Comparison of ENCODE assay signal across 41 cellular contexts in the genomic region with DNA sequence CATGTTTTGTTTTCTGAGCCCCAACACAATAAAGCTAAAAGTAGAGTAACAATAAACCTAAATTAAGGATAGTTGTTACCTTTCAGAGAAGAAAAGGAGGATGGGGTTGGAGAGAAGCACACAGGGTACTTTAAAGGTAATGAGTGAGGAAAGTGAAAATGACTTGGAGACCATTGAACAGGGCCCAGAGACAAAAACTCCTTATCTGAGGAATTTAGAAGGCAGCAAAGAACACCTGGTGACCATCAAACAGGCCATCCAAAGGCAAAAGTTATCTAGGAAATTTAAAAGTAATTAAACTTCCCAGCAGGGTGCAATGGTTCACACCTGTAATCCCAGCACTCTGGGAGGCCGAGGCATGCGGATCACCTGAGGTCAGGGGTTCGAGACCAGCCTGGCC.
"Had no signal": no experiment of that assay in that cellular context is flagged by ENCODE, and none has a peak within 500 bp of the region (broad histone marks: within the 10 kb centered on the region; RNA-seq: fewer than 3 reads in every experiment).

No MANE protein-coding gene starts in this region.

- H3K4me1 ChIP-seq: ascending aorta, body of pancreas, breast epithelium had no signal

- DNase-seq: activated effector memory CD4-positive, alpha-beta T cell treated with anti-CD3 and anti-CD28 coated beads, Interleukin-2, amount 50 U/mL, for 16 hours; activated effector memory CD4-positive, alpha-beta T cell treated with Interleukin-2 at 50 U/mL for 16 hours; activated gamma-delta T cell; activated gamma-delta T cell treated with Interleukin-2 at 50 U/mL for 16 hours; activated naive CD4-positive, alpha-beta T cell; activated naive CD4-positive, alpha-beta T cell treated with anti-CD3 and anti-CD28 coated beads for 36 hours; activated naive CD4-positive, alpha-beta T cell treated with anti-CD3 and anti-CD28 coated beads, Interleukin-2, amount 10 ng/mL, durations not matched to agents 7 days and 5 days; activated naive CD4-positive, alpha-beta T cell treated with anti-CD3 and anti-CD28 coated beads, Interleukin-2, amount 50 U/mL, for 16 hours; activated naive CD4-positive, alpha-beta T cell treated with Interleukin-2 at 50 U/mL for 16 hours; activated naive CD8-positive, alpha-beta T cell treated with anti-CD3 and anti-CD28 coated beads for 36 hours; activated naive CD8-positive, alpha-beta T cell treated with anti-CD3 and anti-CD28 coated beads, Interleukin-2, amount 10 ng/mL, durations not matched to agents 7 days and 5 days; activated naive CD8-positive, alpha-beta T cell treated with anti-CD3 and anti-CD28 coated beads, Interleukin-2, amount 50 U/mL, for 24 hours; activated T-cell treated with anti-CD3 and anti-CD28 coated beads for 4 hours; activated T-cell treated with anti-CD3 and anti-CD28 coated beads, Interleukin-2, amount 50 U/mL, for 1 hour; activated T-cell treated with anti-CD3 and anti-CD28 coated beads, Interleukin-2, amount 50 U/mL, for 24 hours; activated T-cell treated with anti-CD3 and anti-CD28 coated beads, Interleukin-2, amount 50 U/mL, for 4 hours; activated T-cell treated with anti-CD3 and anti-CD28 coated beads, Interleukin-2, amount 50 U/mL, for 48 hours; activated T-cell treated with anti-CD3 and anti-CD28 coated beads, Interleukin-2, amount 50 U/mL, for 72 hours; amniotic stem cell; amygdala; anterior cingulate cortex; aorta; body of pancreas; brain microvascular endothelial cell; caudate nucleus; central memory CD4-positive, alpha-beta T cell; cerebellar nuclear complex had no signal

- H3K4me3 Mint-ChIP-seq: activated naive CD4-positive, alpha-beta T cell treated with anti-CD3 and anti-CD28 coated beads for 36 hours; activated naive CD4-positive, alpha-beta T cell treated with anti-CD3 and anti-CD28 coated beads, Interleukin-2, amount 10 ng/mL, durations not matched to agents 7 days and 5 days; activated naive CD4-positive, alpha-beta T cell treated with anti-CD3 and anti-CD28 coated beads, Interleukin-2, amount 50 U/mL, for 24 hours; activated naive CD8-positive, alpha-beta T cell; activated naive CD8-positive, alpha-beta T cell treated with anti-CD3 and anti-CD28 coated beads for 36 hours; activated naive CD8-positive, alpha-beta T cell treated with anti-CD3 and anti-CD28 coated beads, Interleukin-2, amount 10 ng/mL, durations not matched to agents 7 days and 5 days; activated naive CD8-positive, alpha-beta T cell treated with anti-CD3 and anti-CD28 coated beads, Interleukin-2, amount 50 U/mL, for 24 hours; activated T-cell treated with anti-CD3 and anti-CD28 coated beads, Interleukin-2, amount 50 U/mL, for 24 hours; activated T-cell treated with anti-CD3 and anti-CD28 coated beads, Interleukin-2, amount 50 U/mL, for 4 hours; activated T-cell treated with anti-CD3 and anti-CD28 coated beads, Interleukin-2, amount 50 U/mL, for 72 hours; activated T-helper 1 cell treated with anti-CD3 and anti-CD28 coated beads, Interleukin-12 subunit alpha, Interleukin-12 subunit beta, Interleukin-2, Interleukin-4 antibody, amounts not matched to agents 30 ng/mL and 10 ng/mL and 1 ng/mL, durations not matched to agents 14 hours and 24 hours and 36 hours; activated T-helper 17 cell treated with anti-CD3 and anti-CD28 coated beads, Interleukin-2, amount 50 U/mL, for 72 hours; brain; central memory CD8-positive, alpha-beta T cell had no signal

- H3K27ac ChIP-seq: adrenal gland, ascending aorta, body of pancreas, brain microvascular endothelial cell, breast epithelium, cardiac muscle cell had no signal

- H3K4me3 ChIP-seq: adrenal gland, ascending aorta, body of pancreas, breast epithelium, cardiac muscle cell had no signal

- H3K9me3 Mint-ChIP-seq: central memory CD8-positive, alpha-beta T cell had no signal

- H3K36me3 ChIP-seq: adrenal gland, ascending aorta, brain microvascular endothelial cell, breast epithelium, cardiac muscle cell had no signal

- H3K9me3 ChIP-seq: adrenal gland, body of pancreas had no signal

- FAIRE-seq: astrocyte, bronchial epithelial cell had no signal

- H3K36me3 Mint-ChIP-seq: activated naive CD4-positive, alpha-beta T cell treated with anti-CD3 and anti-CD28 coated beads, Interleukin-2, amount 10 ng/mL, durations not matched to agents 7 days and 5 days; activated naive CD8-positive, alpha-beta T cell treated with anti-CD3 and anti-CD28 coated beads for 36 hours; activated naive CD8-positive, alpha-beta T cell treated with anti-CD3 and anti-CD28 coated beads, Interleukin-2, amount 10 ng/mL, durations not matched to agents 7 days and 5 days; brain had no signal

- H3K27me3 ChIP-seq: adrenal gland, ascending aorta, body of pancreas, brain microvascular endothelial cell, breast epithelium, cardiac muscle cell had no signal

- H3K4me1 Mint-ChIP-seq: activated naive CD4-positive, alpha-beta T cell treated with anti-CD3 and anti-CD28 coated beads, Interleukin-2, amount 10 ng/mL, durations not matched to agents 7 days and 5 days; activated naive CD4-positive, alpha-beta T cell treated with anti-CD3 and anti-CD28 coated beads, Interleukin-2, amount 50 U/mL, for 24 hours; activated naive CD8-positive, alpha-beta T cell treated with anti-CD3 and anti-CD28 coated beads for 36 hours; activated naive CD8-positive, alpha-beta T cell treated with anti-CD3 and anti-CD28 coated beads, Interleukin-2, amount 10 ng/mL, durations not matched to agents 7 days and 5 days; activated T-helper 17 cell treated with anti-CD3 and anti-CD28 coated beads, Interleukin-2, amount 50 U/mL, for 72 hours; brain; central memory CD8-positive, alpha-beta T cell had no signal

- H3K27ac Mint-ChIP-seq: activated naive CD4-positive, alpha-beta T cell treated with anti-CD3 and anti-CD28 coated beads for 36 hours; activated naive CD4-positive, alpha-beta T cell treated with anti-CD3 and anti-CD28 coated beads, Interleukin-2, amount 10 ng/mL, durations not matched to agents 7 days and 5 days; activated naive CD4-positive, alpha-beta T cell treated with anti-CD3 and anti-CD28 coated beads, Interleukin-2, amount 50 U/mL, for 24 hours; activated naive CD4-positive, alpha-beta T cell treated with anti-CD3 and anti-CD28 coated beads, Interleukin-2, amount 50 U/mL, for 72 hours; activated naive CD8-positive, alpha-beta T cell; activated naive CD8-positive, alpha-beta T cell treated with anti-CD3 and anti-CD28 coated beads for 36 hours; activated naive CD8-positive, alpha-beta T cell treated with anti-CD3 and anti-CD28 coated beads, Interleukin-2, amount 10 ng/mL, durations not matched to agents 7 days and 5 days; activated naive CD8-positive, alpha-beta T cell treated with anti-CD3 and anti-CD28 coated beads, Interleukin-2, amount 50 U/mL, for 24 hours; activated T-cell treated with anti-CD3 and anti-CD28 coated beads, Interleukin-2, amount 50 U/mL, for 24 hours; activated T-cell treated with anti-CD3 and anti-CD28 coated beads, Interleukin-2, amount 50 U/mL, for 72 hours; activated T-helper 1 cell treated with anti-CD3 and anti-CD28 coated beads, Interleukin-12 subunit alpha, Interleukin-12 subunit beta, Interleukin-2, Interleukin-4 antibody, amounts not matched to agents 30 ng/mL and 10 ng/mL and 1 ng/mL, durations not matched to agents 14 hours and 24 hours and 36 hours; activated T-helper 17 cell treated with anti-CD3 and anti-CD28 coated beads, Interleukin-2, amount 50 U/mL, for 72 hours; activated T-helper 2 cell treated with anti-CD3 and anti-CD28 coated beads, Interferon-gamma antibody, Interleukin-2, Interleukin-4, amounts not matched to agents 10 μg/mL and 5 μg/mL and 100 μg/mL, durations not matched to agents 14 hours and 24 hours and 36 hours; brain had no signal

- H3K27me3 Mint-ChIP-seq: activated naive CD4-positive, alpha-beta T cell treated with anti-CD3 and anti-CD28 coated beads, Interleukin-2, amount 50 U/mL, for 24 hours; brain had no signal
